30 cellular contexts compared by ENCODE assay signal in genomic region chr18:22483407-22483806, GRCh38.
"Had no signal": no experiment of that assay in that cellular context is flagged by ENCODE, and none has a peak within 500 bp of the region (broad histone marks: within the 10 kb centered on the region; RNA-seq: fewer than 3 reads in every experiment).

No MANE protein-coding gene starts in this region.

- H3K27me3 ChIP-seq: ascending aorta, cardiac muscle cell had no signal

- H3K27ac ChIP-seq: ascending aorta, cardiac muscle cell, VCaP had no signal

- H3K36me3 ChIP-seq: ascending aorta, cardiac muscle cell had no signal

- ATAC-seq: activated CD8-positive, alpha-beta T cell treated with anti-CD3 and anti-CD28 coated beads for 36 hours; activated naive CD8-positive, alpha-beta T cell treated with anti-CD3 and anti-CD28 coated beads, Interleukin-2, amount 50 U/mL, for 24 hours; activated T-cell treated with anti-CD3 and anti-CD28 coated beads, Interleukin-2, amount 50 U/mL, for 4 hours; activated T-cell treated with anti-CD3 and anti-CD28 coated beads, Interleukin-2, amount 50 U/mL, for 72 hours; activated T-helper 17 cell treated with anti-CD3 and anti-CD28 coated beads, Interleukin-2, amount 50 U/mL, for 72 hours had no signal

- FAIRE-seq: bronchial epithelial cell had no signal

- DNase-seq: activated B cell treated with CpG ODN at 0.5 μM for 24 hours; activated CD4-positive, alpha-beta memory T cell treated with anti-CD3 and anti-CD28 coated beads for 36 hours; activated CD4-positive, alpha-beta T cell treated with anti-CD3 and anti-CD28 coated beads for 4 hours; activated CD4-positive, alpha-beta T cell treated with anti-CD3 and anti-CD28 coated beads, Interleukin-2, amount 10 ng/mL, durations not matched to agents 24 days and 14 days; activated CD4-positive, alpha-beta T cell treated with anti-CD3 and anti-CD28 coated beads, Interleukin-2, amount 50 U/mL, for 1 hour; activated CD4-positive, alpha-beta T cell treated with anti-CD3 and anti-CD28 coated beads, Interleukin-2, amount 50 U/mL, for 4 hours; activated CD4-positive, CD25-positive, alpha-beta regulatory T cell treated with anti-CD3 and anti-CD28 coated beads, Interleukin-2, amount 50 U/mL, for 72 hours; activated CD8-positive, alpha-beta memory T cell treated with anti-CD3 and anti-CD28 coated beads, Interleukin-2, amount 50 U/mL, for 4 hours; activated CD8-positive, alpha-beta T cell treated with anti-CD3 and anti-CD28 coated beads for 36 hours; activated effector memory CD4-positive, alpha-beta T cell treated with anti-CD3 and anti-CD28 coated beads, Interleukin-2, amount 50 U/mL, for 16 hours; activated naive CD4-positive, alpha-beta T cell treated with anti-CD3 and anti-CD28 coated beads, Interleukin-2, amount 10 ng/mL, durations not matched to agents 7 days and 5 days; activated naive CD4-positive, alpha-beta T cell treated with Interleukin-2 at 50 U/mL for 16 hours; activated naive CD8-positive, alpha-beta T cell treated with anti-CD3 and anti-CD28 coated beads, Interleukin-2, amount 10 ng/mL, durations not matched to agents 7 days and 5 days; activated naive CD8-positive, alpha-beta T cell treated with anti-CD3 and anti-CD28 coated beads, Interleukin-2, amount 50 U/mL, for 24 hours; activated T-cell treated with anti-CD3 and anti-CD28 coated beads for 4 hours; activated T-cell treated with anti-CD3 and anti-CD28 coated beads, Interleukin-2, amount 50 U/mL, for 1 hour; activated T-cell treated with anti-CD3 and anti-CD28 coated beads, Interleukin-2, amount 50 U/mL, for 4 hours; activated T-cell treated with anti-CD3 and anti-CD28 coated beads, Interleukin-2, amount 50 U/mL, for 72 hours; amygdala; anterior cingulate cortex; caudate nucleus; cerebellar nuclear complex; T-helper 1 cell; T-helper 2 cell; T-helper 9 cell had no signal

- H3K4me3 ChIP-seq: ascending aorta, cardiac muscle cell had no signal

- H3K9me3 ChIP-seq: ascending aorta had no signal
